In the genomic region with DNA sequence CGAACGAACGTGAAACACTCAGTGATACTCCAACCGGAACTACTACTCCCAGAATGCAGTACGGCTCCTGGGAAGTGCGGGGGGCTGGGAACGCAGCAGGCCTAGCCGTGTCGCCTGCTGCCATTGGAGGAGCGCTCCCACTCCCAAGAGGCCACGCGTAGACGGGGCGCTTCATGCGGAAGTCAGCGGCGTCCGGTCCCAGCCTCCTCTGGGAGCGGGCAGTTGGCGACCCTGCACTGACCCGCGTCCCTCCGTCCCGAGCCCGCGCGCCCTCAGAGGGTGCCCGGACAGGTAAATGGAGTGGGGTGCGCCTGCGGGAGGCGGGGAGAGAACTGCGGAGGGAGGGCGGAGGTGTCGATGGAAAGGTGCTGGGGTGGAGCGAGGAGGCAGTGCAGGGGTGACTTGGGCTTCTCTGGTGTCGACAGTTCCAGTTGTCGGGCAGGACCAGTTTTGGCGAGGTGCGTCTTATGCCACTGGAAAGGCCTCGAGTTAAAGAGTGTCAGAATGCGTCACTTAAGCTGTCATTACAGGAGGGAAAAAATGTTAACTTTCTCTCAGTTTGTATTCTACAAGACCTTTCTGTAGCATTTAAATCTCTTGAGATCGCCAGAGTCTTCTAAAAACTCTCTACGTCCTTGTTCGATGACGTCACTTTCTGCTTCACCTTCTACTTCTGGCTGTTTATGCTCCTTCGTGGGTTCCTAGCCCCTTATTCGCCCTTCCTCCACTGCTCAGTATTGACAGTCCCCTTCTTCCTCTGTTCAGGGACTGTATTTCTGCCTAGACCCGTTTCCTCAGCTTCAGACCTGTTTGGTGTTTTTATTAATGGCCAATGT, we compare ENCODE assay signal across 8 cellular contexts. TPM values are rescaled to one million over a fixed set of nuclear protein-coding genes. Genes with fewer than 3 reads are reported as not detected.
A peak's percentile ranks its signal among the peaks of the same experiment; 100 is the strongest.
DNase-seq lines count a peak whose midpoint lies in the region; ATAC-seq and TF ChIP-seq lines count a peak whose summit lies in the region.

VAMP7 (plus strand) TSS at position 188 of the 836 bp plus-strand sequence. CDS start 8,122 bp downstream, outside the sequence.

- ATAC-seq in GM19043 (IDR thresholded peaks at IDR 0.05; ENCODE audit: low read depth, unreplicated experiment) (peak; percentile 92), HG03354 (IDR thresholded peaks at IDR 0.05; ENCODE audit: poor library complexity, severe bottlenecking, unreplicated experiment) (peak; percentile 97)

- H3K27me3 ChIP-seq in kidney epithelial cell (ENCODE audit: control insufficient read depth, insufficient read depth, low read length) = no peaks in the 10 kb centered on the region

- H3K4me3 ChIP-seq in kidney epithelial cell (ENCODE audit: low read depth, low read length) = peak within 1 kb of the TSS; percentile 85

- H3K36me3 ChIP-seq in kidney epithelial cell (ENCODE audit: control insufficient read depth, insufficient read depth, low read length) = no peaks in the 10 kb centered on the region

- peak; percentile 73 to 77 for DNase-seq in AML-193 (lab: John Stamatoyannopoulos, UW)
- peak; percentile 72 to 88 for DNase-seq in NCI-H446 (lab: John Stamatoyannopoulos, UW)
- DNase-seq in activated CD4-positive, CD25-positive, alpha-beta regulatory T cell treated with anti-CD3 and anti-CD28 coated beads, Interleukin-2, amount 50 U/mL, for 72 hours = peak; percentile 71
- peak; percentile 1 to 69 for DNase-seq in cerebellar nuclear complex (lab: John Stamatoyannopoulos, UW)
- DNase-seq in kidney epithelial cell (ENCODE audit: low read depth) = peak; percentile 61
- peak; percentile 68 to 75 for DNase-seq in stimulated activated CD4-positive, alpha-beta T cell treated with anti-CD3 and anti-CD28 coated beads, Interleukin-15, amount 100 ng/mL, for 48 hours (ENCODE audit: low read depth in 2 of 2)

- no peak for TF ChIP-seq CTCF in kidney epithelial cell (IDR thresholded peaks at IDR 0.05; ENCODE audit: insufficient read depth, low read length, poor library complexity, severe bottlenecking)

RNA-seq across cellular contexts. Expression of gene VAMP7, which starts in this region (rescaled TPM):
- 40.6 and 48.0 TPM in 2 replicates for total RNA-seq in kidney epithelial cell

Comparison
In these comparisons a context has a peak if more than half of its experiments do, and no peak if none do; other contexts are left out.
1. Peak in every context shown above with its lines: DNase-seq, ATAC-seq and H3K4me3 ChIP-seq.